ENCODE assay signal across 8 cellular contexts in the genomic region with DNA sequence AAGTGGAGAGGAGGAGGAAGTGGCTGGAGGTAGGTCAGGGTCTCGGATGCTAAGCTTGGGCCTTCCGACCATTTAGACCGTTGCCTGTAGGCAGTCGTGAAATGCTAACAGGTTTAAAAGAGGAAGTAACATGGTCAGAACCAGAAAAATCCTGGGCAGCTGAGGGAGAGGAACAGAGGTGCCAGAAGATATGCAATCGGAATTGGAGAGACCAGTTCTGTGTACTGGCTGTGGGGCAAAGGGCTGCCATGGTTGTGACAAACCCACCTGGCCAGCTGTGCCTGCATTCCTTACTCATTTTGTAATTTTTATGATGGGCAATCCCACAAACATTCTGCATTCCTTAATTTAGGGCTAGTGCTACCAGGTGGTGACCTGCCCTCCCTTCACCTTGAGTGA. TPM values are rescaled to one million over a fixed set of nuclear protein-coding genes. Genes with fewer than 3 reads are reported as not detected.
DNase-seq lines count a peak whose midpoint lies in the region; ATAC-seq and TF ChIP-seq lines count a peak whose summit lies in the region.

No MANE protein-coding gene starts in this region.

- H3K4me3 ChIP-seq in right atrium auricular region: no peak overlapping the region
- no peak overlapping the region for H3K4me3 ChIP-seq in urinary bladder (ENCODE audit: low read depth, low read length)

- DNase-seq in Right ventricle myocardium superior (no peak), left ventricle myocardium superior (no peak), right atrium auricular region (ENCODE audit: low spot score) (no peak), dedifferentiated amniotic fluid mesenchymal stem cell (ENCODE audit: extremely low spot score) (no peak), NCI-H510A (lab: John Stamatoyannopoulos, UW) (no peak)

- H3K36me3 ChIP-seq in right atrium auricular region: peaks cover 74% of the 10 kb centered on the region
- no peaks in the 10 kb centered on the region for H3K36me3 ChIP-seq in urinary bladder (ENCODE audit: insufficient read depth)

- intact Hi-C loops in Right ventricle myocardium superior (cut with DNase I) (loop anchor here (5.0 kb wide), 1 partner anchor 37 kb away; a partner anchor contains a TSS), left ventricle myocardium superior (cut with micrococcal nuclease) (no loop called here)

- H3K4me1 ChIP-seq in right atrium auricular region: peaks cover 0 to 82% of the 10 kb centered on the region in 2 donors
- no peaks in the 10 kb centered on the region for H3K4me1 ChIP-seq in urinary bladder (ENCODE audit: insufficient read depth)

- WGBS in urinary bladder: 79% methylated on average over 5 of the region's 5 CpGs

- H3K27ac ChIP-seq in right atrium auricular region (peak overlapping the region; percentile 11 to 44), urinary bladder (ENCODE audit: low read depth) (peak overlapping the region; percentile 26)

- no peaks in the 10 kb centered on the region for H3K27me3 ChIP-seq in right atrium auricular region

- ATAC-seq in Right ventricle myocardium superior (ENCODE audit: poor library complexity): peak; percentile 9
- ATAC-seq in left ventricle myocardium superior: no peak
- peak; percentile 34 for ATAC-seq in HG03521 (IDR thresholded peaks at IDR 0.05; ENCODE audit: unreplicated experiment)
- ATAC-seq in GM18519 (IDR thresholded peaks at IDR 0.05; ENCODE audit: low FRiP score, unreplicated experiment): no peak

- no peak for TF ChIP-seq CTCF in right atrium auricular region (IDR thresholded peaks at IDR 0.05)

- H3K9me3 ChIP-seq in right atrium auricular region: no peaks in the 10 kb centered on the region

RNA-seq across cellular contexts. Expression of a gene that starts 37.3 kb away (rescaled TPM):
- total RNA-seq in Right ventricle myocardium superior (41.0 TPM), left ventricle myocardium superior (42.5 TPM), right atrium auricular region (10 to 100 TPM; 57.6 to 76.1 TPM), urinary bladder (36.4 TPM)
- polyA plus RNA-seq in urinary bladder: 57.7 TPM

RNA-seq across cellular contexts. Expression of a gene that starts 53.4 kb away (rescaled TPM):
- total RNA-seq in Right ventricle myocardium superior: 14.6 TPM
- total RNA-seq in left ventricle myocardium superior: 16.3 TPM
- 10 to 100 TPM; 11.4 to 12.2 TPM for total RNA-seq in right atrium auricular region
- 37.0 TPM for total RNA-seq in urinary bladder
- polyA plus RNA-seq in urinary bladder: 14.3 TPM

Comparison
In these comparisons a context has a peak if more than half of its experiments do, and no peak if none do; other contexts are left out.
1. ATAC-seq: peak in Right ventricle myocardium superior (single experiment) and HG03521 (single experiment); none in left ventricle myocardium superior (single experiment) and GM18519 (single experiment).